29 cellular contexts compared by ENCODE assay signal in genomic region chr4:152828122-152828521, GRCh38. TPM values are rescaled to one million over a fixed set of nuclear protein-coding genes. Genes with fewer than 3 reads are reported as not detected.
"Had no signal": no experiment of that assay in that cellular context is flagged by ENCODE, and none has a peak within 500 bp of the region (broad histone marks: within the 10 kb centered on the region; RNA-seq: fewer than 3 reads in every experiment).

No MANE protein-coding gene starts in this region.

- DNase-seq: dermis blood vessel endothelial cell; effector memory CD4-positive, alpha-beta T cell; erythroblast; esophagus squamous epithelium; foreskin keratinocyte; heart left ventricle; kidney; mesenchymal stem cell; midbrain; naive thymus-derived CD4-positive, alpha-beta T cell; sigmoid colon; spleen; stimulated activated CD4-positive, alpha-beta T cell treated with anti-CD3 and anti-CD28 coated beads, Interleukin-4, amount 100 ng/mL, for 4 hours; stimulated activated naive CD8-positive, alpha-beta T cell treated with anti-CD3 and anti-CD28 coated beads, Interleukin-15, Interleukin-2, amounts not matched to agents 100 U/mL and 50 U/mL, for 24 hours; substantia nigra; testis; tibial artery had no signal

- H3K9me3 ChIP-seq: esophagus squamous epithelium, sigmoid colon, testis had no signal

- H2AFZ ChIP-seq: hepatocyte, neural progenitor cell, parathyroid adenoma had no signal

- H3K9ac ChIP-seq: neural progenitor cell, parathyroid adenoma had no signal

- H3K4me3 Mint-ChIP-seq: naive thymus-derived CD4-positive, alpha-beta T cell; nephron; neural progenitor cell; stimulated activated memory B cell treated with anti-CD40 and anti-IgM and Interleukin-4, amounts not matched to agents 10 μg/mL and 1 μg/mL and 100 μg/mL, for 72 hours; type B pancreatic cell had no signal

- H3K79me2 ChIP-seq: hepatocyte, parathyroid adenoma had no signal

- H3K4me1 Mint-ChIP-seq: nephron; neural progenitor cell; stimulated activated memory B cell treated with anti-CD40 and anti-IgM and Interleukin-4, amounts not matched to agents 10 μg/mL and 1 μg/mL and 100 μg/mL, for 72 hours had no signal

- H3K4me2 ChIP-seq: hepatocyte, neural progenitor cell had no signal

- H3K27ac ChIP-seq: coronary artery, esophagus squamous epithelium, foreskin keratinocyte, gastroesophageal sphincter, heart left ventricle, hepatocyte, neural progenitor cell, parathyroid adenoma, sigmoid colon, skin epidermis, spleen, testis, tibial artery had no signal

- H3K27me3 ChIP-seq: esophagus squamous epithelium, foreskin keratinocyte, gastroesophageal sphincter, heart left ventricle, hepatocyte, neural progenitor cell, sigmoid colon, spleen, testis, tibial artery had no signal

- H3K4me3 ChIP-seq: coronary artery, esophagus squamous epithelium, gastroesophageal sphincter, heart left ventricle, hepatocyte, neural progenitor cell, sigmoid colon, skin epidermis, spleen, testis, tibial artery had no signal

- H3K4me1 ChIP-seq: esophagus squamous epithelium, gastroesophageal sphincter, neural progenitor cell, parathyroid adenoma, sigmoid colon, spleen, testis, tibial artery had no signal

- H3K27me3 Mint-ChIP-seq: naive thymus-derived CD4-positive, alpha-beta T cell; progenitor cell of endocrine pancreas; stimulated activated memory B cell treated with anti-CD40 and anti-IgM and Interleukin-4, amounts not matched to agents 10 μg/mL and 1 μg/mL and 100 μg/mL, for 72 hours; type B pancreatic cell had no signal

- ATAC-seq: foreskin keratinocyte; gastroesophageal sphincter; heart left ventricle; left lobe of liver; naive thymus-derived CD4-positive, alpha-beta T cell; stimulated activated memory B cell treated with anti-CD40 and anti-IgM and Interleukin-4, amounts not matched to agents 10 μg/mL and 1 μg/mL and 100 μg/mL, for 72 hours; stimulated activated naive CD8-positive, alpha-beta T cell treated with anti-CD3 and anti-CD28 coated beads, Interleukin-15, Interleukin-2, amounts not matched to agents 100 U/mL and 50 U/mL, for 24 hours had no signal

- H3K27ac Mint-ChIP-seq: naive thymus-derived CD4-positive, alpha-beta T cell; nephron; neural progenitor cell; progenitor cell of endocrine pancreas; stimulated activated memory B cell treated with anti-CD40 and anti-IgM and Interleukin-4, amounts not matched to agents 10 μg/mL and 1 μg/mL and 100 μg/mL, for 72 hours; type B pancreatic cell had no signal

RNA-seq across cellular contexts. Expression of gene TIGD4, which starts 48.6 kb away (rescaled TPM):
- total RNA-seq: lung microvascular endothelial cell had no signal
